8 cellular contexts compared by ENCODE assay signal in the genomic region with DNA sequence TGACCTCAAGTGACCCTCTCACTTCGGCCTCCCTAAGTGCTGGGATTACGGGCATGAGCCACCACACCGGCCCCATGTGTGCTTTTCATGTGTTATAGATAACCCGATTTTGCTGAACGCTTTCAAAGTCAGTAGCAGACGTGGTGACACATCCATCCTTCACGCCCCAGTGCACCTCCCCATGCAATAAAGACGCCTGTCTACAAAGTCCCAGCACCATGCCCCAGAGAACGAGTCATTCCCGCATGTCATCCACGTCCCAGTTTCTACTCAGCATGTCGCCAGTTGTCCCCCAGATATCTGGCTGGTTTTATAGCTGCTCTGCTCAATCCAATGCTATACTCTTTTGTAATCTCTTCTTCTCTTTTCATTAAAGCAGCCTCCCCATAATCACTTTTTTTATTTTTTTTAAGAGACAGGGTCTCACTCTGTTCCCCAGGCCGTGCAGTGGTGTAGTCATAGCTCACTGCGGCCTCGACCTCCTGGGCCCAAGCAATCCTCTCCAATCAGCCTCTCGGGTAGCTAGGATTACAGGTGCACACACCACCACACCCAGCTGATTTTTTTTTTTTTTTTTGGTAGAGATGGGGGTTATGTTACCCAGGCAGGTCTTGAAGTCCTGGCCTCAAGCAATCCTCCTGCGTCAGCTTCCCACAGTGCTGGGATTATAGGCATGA. TPM values are rescaled to one million over a fixed set of nuclear protein-coding genes. Genes with fewer than 3 reads are reported as not detected.
DNase-seq lines count a peak whose midpoint lies in the region; ATAC-seq and TF ChIP-seq lines count a peak whose summit lies in the region.

No MANE protein-coding gene starts in this region.

- no peak overlapping the region for H2AFZ ChIP-seq in OCI-LY7 (ENCODE audit: low read length)

- peaks cover 42% of the 10 kb centered on the region for H3K4me1 ChIP-seq in OCI-LY7 (ENCODE audit: insufficient read depth, low read length, poor library complexity, severe bottlenecking)

- peaks cover 35% of the 10 kb centered on the region; the same call in 1 of the 2 replicates for H3K79me2 ChIP-seq in OCI-LY7 (ENCODE audit: insufficient read depth, low read depth, low read length)

- peak; percentile 53 for DNase-seq in A172 (ENCODE audit: low spot score)
- peak; percentile 66 for DNase-seq in OCI-LY7 (ENCODE audit: low spot score)
- peak; percentile 67 for DNase-seq in astrocyte of the hippocampus (ENCODE audit: low read depth, low spot score)
- DNase-seq in stimulated activated CD4-positive, alpha-beta T cell treated with anti-CD3 and anti-CD28 coated beads, Interleukin-12 subunit alpha, Interleukin-12 subunit beta, amount 100 ng/mL, for 24 hours (ENCODE audit: low read depth in 2 of 2): peak; percentile 15 to 19
- no peak for DNase-seq in brain microvascular endothelial cell
- no peak for DNase-seq in DMS153 (lab: John Stamatoyannopoulos, UW)

- H4K20me1 ChIP-seq in OCI-LY7 (ENCODE audit: insufficient read depth, low read length): 0 out of 2 replicates have a peak, but pooled peaks cover 4% of the 10 kb centered on the region

- in situ Hi-C loops in brain microvascular endothelial cell (cut with HindIII; ENCODE audit: low pct_ligation_motif_present, low sequenced_read_pairs): no loop called here

- H3K9me2 ChIP-seq in OCI-LY7 (ENCODE audit: insufficient read depth, low read length): no peaks in the 10 kb centered on the region

- no TSS peak for BruUV-seq in OCI-LY7 (replicated peaks; lab: Mats Ljungman, UMichigan)

- intact Hi-C loops in OCI-LY7 (cut with micrococcal nuclease; ENCODE audit: unreplicated experiment): no loop called here

- TF ChIP-seq CTCF in OCI-LY7 (conservative IDR thresholded peaks at IDR 0.05; ENCODE audit: low read length) (no peak), brain microvascular endothelial cell (IDR thresholded peaks at IDR 0.05; ENCODE audit: low read depth, low read length, missing control alignments) (no peak)

- H3K4me2 ChIP-seq in OCI-LY7 (ENCODE audit: low read length): peak overlapping the region; percentile 84

- no peaks in the 10 kb centered on the region for H3K27me3 ChIP-seq in brain microvascular endothelial cell (replicated peaks)

- ATAC-seq in GM19395 (IDR thresholded peaks at IDR 0.05; ENCODE audit: unreplicated experiment) (peak; percentile 48), GM18867 (IDR thresholded peaks at IDR 0.05; ENCODE audit: unreplicated experiment) (no peak)

- H3K36me3 ChIP-seq in OCI-LY7 (ENCODE audit: insufficient read depth, low read length): peaks cover 31% of the 10 kb centered on the region
- peaks cover 10% of the 10 kb centered on the region for H3K36me3 ChIP-seq in brain microvascular endothelial cell (replicated peaks)

- CTCF ChIA-PET in OCI-LY7 (lab: Charles Lee; ENCODE audit: unreplicated experiment): no interaction called here

- H3K27ac ChIP-seq in OCI-LY7 (ENCODE audit: low read depth, low read length, poor library complexity, severe bottlenecking) (peak overlapping the region; percentile 94), brain microvascular endothelial cell (no peak overlapping the region)

- H3K9me3 ChIP-seq in OCI-LY7 (ENCODE audit: low read length): no peaks in the 10 kb centered on the region

- H3K4me3 ChIP-seq in OCI-LY7 (ENCODE audit: low read depth, low read length, poor library complexity, severe bottlenecking): peak overlapping the region; percentile 49
- no peak overlapping the region for H3K4me3 ChIP-seq in brain microvascular endothelial cell (ENCODE audit: low read depth, low read length)

- POLR2A ChIA-PET in OCI-LY7 (lab: Charles Lee): interaction anchor here (0.5 to 2.2 kb wide), 3 partner anchors 17 to 86 kb away, joined by 3 to 8 read pairs (median 3); no protein-coding TSS in a partner anchor

RNA-seq across cellular contexts. Expression of gene DNM2, which starts 42.5 kb away (rescaled TPM):
- 51.7 and 56.0 TPM in 2 replicates for total RNA-seq in A172 (2014; rRNA removed; shearing (Covaris generic))
- 108 and 139 TPM in 2 replicates for total RNA-seq in OCI-LY7 (2014; rRNA removed; shearing (Covaris generic))
- total RNA-seq in OCI-LY7 (2022): 165 and 180 TPM in 2 replicates

RNA-seq across cellular contexts. Expression of gene QTRT1, which starts 59.2 kb away (rescaled TPM):
- total RNA-seq in A172 (2014; rRNA removed; shearing (Covaris generic)): 43.0 and 48.8 TPM in 2 replicates
- 30.8 and 39.8 TPM in 2 replicates for total RNA-seq in OCI-LY7 (2014; rRNA removed; shearing (Covaris generic))
- total RNA-seq in OCI-LY7 (2022): 42.5 and 59.7 TPM in 2 replicates

Comparison
In these comparisons a context has a peak if more than half of its experiments do, and no peak if none do; other contexts are left out.
1. DNase-seq: peak in A172 (single experiment), OCI-LY7 (single experiment), astrocyte of the hippocampus (single experiment) and stimulated activated CD4-positive, alpha-beta T cell treated with anti-CD3 and anti-CD28 coated beads, Interleukin-12 subunit alpha, Interleukin-12 subunit beta, amount 100 ng/mL, for 24 hours (2 of 2); none in brain microvascular endothelial cell (single experiment) and DMS153 (single experiment).